Comparison of ENCODE assay signal across 8 cellular contexts in the genomic region with DNA sequence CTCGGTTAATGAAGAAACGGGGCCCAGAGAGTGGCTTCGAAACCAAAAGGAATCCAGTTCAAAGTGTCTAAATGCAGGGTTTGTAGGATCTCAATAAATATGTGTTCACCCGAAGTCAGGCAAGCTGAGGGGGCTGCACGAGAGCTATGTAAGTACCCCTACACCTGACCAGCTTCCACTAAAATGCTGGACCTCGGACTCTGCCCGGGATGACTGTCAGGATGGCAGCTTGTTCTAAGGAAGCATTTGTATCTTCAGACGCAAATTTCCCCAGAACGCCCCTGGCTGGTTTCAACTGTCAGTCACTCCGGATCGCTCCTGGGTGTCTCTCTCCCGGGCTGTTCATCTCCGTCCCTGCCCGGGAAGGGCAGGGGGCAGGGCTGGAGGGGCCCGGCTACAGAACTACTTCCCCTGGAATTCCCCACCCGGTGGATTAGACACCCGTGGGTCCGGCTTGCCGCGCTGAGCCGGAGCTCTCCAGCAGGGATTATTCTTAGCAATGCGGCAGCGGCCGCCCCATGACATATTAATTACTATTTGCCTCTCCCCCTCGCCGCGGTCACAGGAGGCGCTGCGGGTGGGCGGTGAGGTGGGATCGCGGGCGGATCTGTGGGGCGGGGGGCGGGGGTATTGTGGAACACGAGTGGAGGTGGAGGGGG.
A peak's percentile ranks its signal among the peaks of the same experiment; 100 is the strongest.
DNase-seq lines count a peak whose midpoint lies in the region; ATAC-seq and TF ChIP-seq lines count a peak whose summit lies in the region.

No MANE protein-coding gene starts in this region.

- POLR2A ChIA-PET in GM10248 (lab: Yijun Ruan, JAX): no interaction called here
- POLR2A ChIA-PET in SK-N-SH (lab: Yijun Ruan, JAX): interaction anchor here (0.9 kb wide), 1 partner anchor 211 kb away, joined by 4 read pairs; no protein-coding TSS in a partner anchor

- ATAC-seq in heart left ventricle (peak in 3 of 4 donors; percentile 26 to 59 (median 40)), psoas muscle (no peak), HG02973 (IDR thresholded peaks at IDR 0.05; ENCODE audit: unreplicated experiment) (no peak), HG03520 (IDR thresholded peaks at IDR 0.05; ENCODE audit: unreplicated experiment) (no peak)

- H3K4me1 ChIP-seq in SK-N-SH (ENCODE audit: control insufficient read depth in 1 of 2, insufficient read depth in 2 of 2, low read depth in 1 of 2, low read length in 1 of 2) (peaks cover 0 to 13% of the 10 kb centered on the region in 2 experiments; a peak in 1 of 4 replicates), heart left ventricle (peaks cover 0 to 26% (median 6%) of the 10 kb centered on the region in 12 donors), psoas muscle (no peaks in the 10 kb centered on the region)

- intact Hi-C loops in heart left ventricle (cut with DNase I): no loop called here
- intact Hi-C loops in psoas muscle (cut with DNase I): no loop called here

- no peak for TF ChIP-seq RAD21 in SK-N-SH (IDR thresholded peaks at IDR 0.05; ENCODE audit: low read length)

- H3K27me3 ChIP-seq in SK-N-SH (ENCODE audit: insufficient read depth) (no peaks in the 10 kb centered on the region), heart left ventricle (peaks cover 0 to 31% (median 0%) of the 10 kb centered on the region in 9 donors), psoas muscle (ENCODE audit: insufficient read depth in 3 of 3, low read length in 2 of 3) (peaks cover 0 to 50% (median 10%) of the 10 kb centered on the region in 3 donors)

- H3K36me3 ChIP-seq in SK-N-SH (replicated peaks in 1 of 2; ENCODE audit: control insufficient read depth in 1 of 2, insufficient read depth in 2 of 2, low read length in 1 of 2) (no peaks in the 10 kb centered on the region), heart left ventricle (no peaks in the 10 kb centered on the region), psoas muscle (ENCODE audit: insufficient read depth in 1 of 2, low read depth in 1 of 2) (no peaks in the 10 kb centered on the region)

- H3K9ac ChIP-seq in SK-N-SH: no peak overlapping the region

- peak; percentile 18 for DNase-seq in GM10248 (ENCODE audit: extremely low spot score)
- DNase-seq in SK-N-SH: peak; percentile 70
- peak in 3 of 5 donors; percentile 10 to 41 (median 30) for DNase-seq in heart left ventricle
- DNase-seq in psoas muscle: peak in 1 of 2 donors; percentile 15
- no peak for DNase-seq in NCI-H524 treated with DMSO at 0.1 percent for 48 hours (lab: John Stamatoyannopoulos, UW)
- DNase-seq in GDM1 (lab: John Stamatoyannopoulos, UW): no peak

- peak overlapping the region; percentile 92 for H3K4me2 ChIP-seq in SK-N-SH

- H3K79me2 ChIP-seq in SK-N-SH (ENCODE audit: insufficient read depth): no peaks in the 10 kb centered on the region

- TF ChIP-seq POLR2A in heart left ventricle (IDR thresholded peaks at IDR 0.05): no peak

- no peaks in the 10 kb centered on the region for H3K9me3 ChIP-seq in SK-N-SH
- H3K9me3 ChIP-seq in heart left ventricle: no peaks in the 10 kb centered on the region
- H3K9me3 ChIP-seq in psoas muscle: no peaks in the 10 kb centered on the region

- H3K27ac ChIP-seq in SK-N-SH (ENCODE audit: low read depth in 2 of 2, low read length in 1 of 2): peak overlapping the region in 1 of 2 experiments; percentile 11; a peak in 1 of 4 replicates
- H3K27ac ChIP-seq in heart left ventricle: peak overlapping the region in 7 of 12 donors; percentile 34 to 76 (median 61)
- H3K27ac ChIP-seq in psoas muscle: no peak overlapping the region

- H3K4me3 ChIP-seq in SK-N-SH (ENCODE audit: low read depth in 2 of 2, low read length in 1 of 2): peak overlapping the region; percentile 63 to 64
- peak overlapping the region; percentile 50 to 74 (median 62) for H3K4me3 ChIP-seq in heart left ventricle
- H3K4me3 ChIP-seq in psoas muscle: peak overlapping the region; percentile 61

- no peak for TF ChIP-seq CTCF in GM10248 (IDR thresholded peaks at IDR 0.05; ENCODE audit: control extremely low read depth, extremely low read depth, low read depth, missing control alignments)
- TF ChIP-seq CTCF in SK-N-SH (IDR thresholded peaks at IDR 0.05): no peak
- no peak for TF ChIP-seq CTCF in heart left ventricle (IDR thresholded peaks at IDR 0.05)
- TF ChIP-seq CTCF in psoas muscle (IDR thresholded peaks at IDR 0.05): no peak

- WGBS in SK-N-SH (ENCODE audit: low lambda C conversion rate): 25% methylated on average over 11 of the region's 36 CpGs
- 6 to 38% (median 16%) methylated on average over 6 to 36 of the region's 36 CpGs for WGBS in heart left ventricle, 4 donors
- 3 to 6% (median 3%) methylated on average over 31 to 36 of the region's 36 CpGs for WGBS in psoas muscle, 3 donors

- no peak for TF ChIP-seq EP300 in SK-N-SH (IDR thresholded peaks at IDR 0.05; ENCODE audit: borderline replicate concordance in 1 of 2, low read depth in 1 of 2, low read length in 1 of 2)

- no peak overlapping the region; the same call in 1 of the 2 replicates for H2AFZ ChIP-seq in SK-N-SH (ENCODE audit: low read depth)

- H3K9me2 ChIP-seq in SK-N-SH: no peaks in the 10 kb centered on the region

- no peaks in the 10 kb centered on the region for H4K20me1 ChIP-seq in SK-N-SH (ENCODE audit: insufficient read depth)

- CTCF ChIA-PET in GM10248 (lab: Yijun Ruan, JAX): no interaction called here
- CTCF ChIA-PET in SK-N-SH (lab: Yijun Ruan, JAX): interaction anchor here (0.8 to 2.3 kb wide), 10 partner anchors 11 to 386 kb away, joined by 3 to 10 read pairs (median 3); no protein-coding TSS in a partner anchor

- peaks cover 3% of the 10 kb centered on the region for H3F3A ChIP-seq in SK-N-SH (replicated peaks; ENCODE audit: insufficient read depth)

TF ChIP-seq in SK-N-SH, 30 proteins besides CTCF, POLR2A, EP300 and RAD21:
- TF ChIP-seq GATA2 (CRISPR knock-in tag; IDR thresholded peaks at IDR 0.05): no peak
- no peak for TF ChIP-seq SIN3A (IDR thresholded peaks at IDR 0.05; ENCODE audit: borderline replicate concordance, low read depth, low read length)
- no peak for TF ChIP-seq TAF1 (IDR thresholded peaks at IDR 0.05; ENCODE audit: borderline replicate concordance, low read depth, low read length)
- no peak for TF ChIP-seq JUND (IDR thresholded peaks at IDR 0.05)
- TF ChIP-seq PBX3 (IDR thresholded peaks at IDR 0.05): no peak
- peak; percentile 46; the same call in 1 of the 2 replicates for TF ChIP-seq MXI1 (IDR thresholded peaks at IDR 0.05; ENCODE audit: low read depth, low read length)
- TF ChIP-seq FOSL2 (IDR thresholded peaks at IDR 0.05; ENCODE audit: borderline replicate concordance, low read depth): no peak
- TF ChIP-seq RCOR1 (IDR thresholded peaks at IDR 0.05; ENCODE audit: low read length): no peak

Comparison
In these comparisons a context has a peak if more than half of its experiments do, and no peak if none do; other contexts are left out.
1. DNase-seq: peak in GM10248 (single experiment), SK-N-SH (single experiment) and heart left ventricle (3 of 5); none in NCI-H524 treated with DMSO at 0.1 percent for 48 hours (single experiment) and GDM1 (single experiment).
2. ATAC-seq: peak in heart left ventricle (3 of 4); none in psoas muscle (0 of 4), HG02973 (single experiment) and HG03520 (single experiment).
3. Peak in every context shown above with its lines, with median percentiles within 50 percentile points of each other: H3K4me3 ChIP-seq.